In genomic region chr6:162200036-162200435, GRCh38 we compare ENCODE assay signal across 24 cellular contexts.
"Had no signal": no experiment of that assay in that cellular context is flagged by ENCODE, and none has a peak within 500 bp of the region (broad histone marks: within the 10 kb centered on the region; RNA-seq: fewer than 3 reads in every experiment).

No MANE protein-coding gene starts in this region.

- H3K36me3 Mint-ChIP-seq: activated CD8-positive, alpha-beta memory T cell treated with anti-CD3 and anti-CD28 coated beads, Interleukin-2, amount 10 ng/mL, durations not matched to agents 7 days and 5 days; natural killer cell; stimulated activated effector memory CD8-positive, alpha-beta T cell treated with anti-CD3 and anti-CD28 coated beads, Interleukin-12 subunit alpha, Interleukin-12 subunit beta, amount 100 ng/mL, for 72 hours; type B pancreatic cell had no signal

- H3K4me1 Mint-ChIP-seq: activated CD4-positive, alpha-beta T cell treated with anti-CD3 and anti-CD28 coated beads for 36 hours; activated CD8-positive, alpha-beta memory T cell treated with anti-CD3 and anti-CD28 coated beads, Interleukin-2, amount 10 ng/mL, durations not matched to agents 7 days and 5 days; activated naive CD4-positive, alpha-beta T cell treated with anti-CD3 and anti-CD28 coated beads, Interleukin-2, amount 50 U/mL, for 24 hours; activated naive CD8-positive, alpha-beta T cell treated with anti-CD3 and anti-CD28 coated beads, Interleukin-2, amount 50 U/mL, for 24 hours; natural killer cell; stimulated activated effector memory CD8-positive, alpha-beta T cell treated with anti-CD3 and anti-CD28 coated beads, Interleukin-12 subunit alpha, Interleukin-12 subunit beta, amount 100 ng/mL, for 72 hours had no signal

- H3K9me3 Mint-ChIP-seq: activated naive CD4-positive, alpha-beta T cell treated with anti-CD3 and anti-CD28 coated beads, Interleukin-2, amount 50 U/mL, for 24 hours; activated naive CD8-positive, alpha-beta T cell treated with anti-CD3 and anti-CD28 coated beads, Interleukin-2, amount 50 U/mL, for 24 hours; activated T-helper 2 cell treated with anti-CD3 and anti-CD28 coated beads, Interferon-gamma antibody, Interleukin-2, Interleukin-4, amounts not matched to agents 10 μg/mL and 5 μg/mL and 100 μg/mL, durations not matched to agents 14 hours and 24 hours and 36 hours; stimulated activated effector memory CD8-positive, alpha-beta T cell treated with anti-CD3 and anti-CD28 coated beads, Interleukin-12 subunit alpha, Interleukin-12 subunit beta, amount 100 ng/mL, for 72 hours; stimulated activated naive CD8-positive, alpha-beta T cell treated with anti-CD3 and anti-CD28 coated beads, Interleukin-15, Interleukin-2, amounts not matched to agents 100 ng/mL and 50 ng/mL, for 24 hours; type B pancreatic cell had no signal

- H3K27me3 Mint-ChIP-seq: activated CD4-positive, alpha-beta T cell treated with anti-CD3 and anti-CD28 coated beads for 36 hours; activated CD8-positive, alpha-beta memory T cell treated with anti-CD3 and anti-CD28 coated beads, Interleukin-2, amount 10 ng/mL, durations not matched to agents 7 days and 5 days; activated naive CD4-positive, alpha-beta T cell treated with anti-CD3 and anti-CD28 coated beads, Interleukin-2, amount 50 U/mL, for 24 hours; activated naive CD8-positive, alpha-beta T cell treated with anti-CD3 and anti-CD28 coated beads, Interleukin-2, amount 50 U/mL, for 24 hours; stimulated activated naive CD8-positive, alpha-beta T cell treated with anti-CD3 and anti-CD28 coated beads, Interleukin-15, Interleukin-2, amounts not matched to agents 100 ng/mL and 50 ng/mL, for 24 hours; type B pancreatic cell had no signal

- H3K4me3 Mint-ChIP-seq: activated CD4-positive, alpha-beta T cell treated with anti-CD3 and anti-CD28 coated beads for 36 hours; activated CD8-positive, alpha-beta memory T cell treated with anti-CD3 and anti-CD28 coated beads, Interleukin-2, amount 10 ng/mL, durations not matched to agents 7 days and 5 days; activated CD8-positive, alpha-beta T cell treated with anti-CD3 and anti-CD28 coated beads, Interleukin-2, amount 10 ng/mL, durations not matched to agents 7 days and 5 days; activated naive CD4-positive, alpha-beta T cell treated with anti-CD3 and anti-CD28 coated beads, Interleukin-2, amount 50 U/mL, for 24 hours; activated naive CD8-positive, alpha-beta T cell treated with anti-CD3 and anti-CD28 coated beads, Interleukin-2, amount 50 U/mL, for 24 hours; natural killer cell; stimulated activated effector memory CD8-positive, alpha-beta T cell treated with anti-CD3 and anti-CD28 coated beads, Interleukin-12 subunit alpha, Interleukin-12 subunit beta, amount 100 ng/mL, for 72 hours; stimulated activated naive CD8-positive, alpha-beta T cell treated with anti-CD3 and anti-CD28 coated beads, Interleukin-15, Interleukin-2, amounts not matched to agents 100 ng/mL and 50 ng/mL, for 24 hours; type B pancreatic cell had no signal

- DNase-seq: activated CD4-positive, alpha-beta T cell treated with anti-CD3 and anti-CD28 coated beads for 36 hours; activated CD4-positive, CD25-positive, alpha-beta regulatory T cell; activated CD8-positive, alpha-beta memory T cell treated with anti-CD3 and anti-CD28 coated beads, Interleukin-2, amount 10 ng/mL, durations not matched to agents 7 days and 5 days; activated CD8-positive, alpha-beta T cell treated with anti-CD3 and anti-CD28 coated beads, Interleukin-2, amount 10 ng/mL, durations not matched to agents 7 days and 5 days; activated naive CD8-positive, alpha-beta T cell treated with anti-CD3 and anti-CD28 coated beads, Interleukin-2, amount 50 U/mL, for 24 hours; activated T-cell treated with anti-CD3 and anti-CD28 coated beads, Interleukin-2, amount 50 U/mL, for 48 hours; amygdala; cortex of kidney; esophagus squamous epithelium; foreskin melanocyte; glutamatergic neuron; left ventricle myocardium inferior; mesendoderm; natural killer cell; retina; sigmoid colon; small intestine; stimulated activated CD4-positive, alpha-beta T cell treated with anti-CD3 and anti-CD28 coated beads, Interleukin-4, amount 100 ng/mL, for 24 hours; uterus had no signal

- H3K27ac Mint-ChIP-seq: activated CD4-positive, alpha-beta T cell treated with anti-CD3 and anti-CD28 coated beads for 36 hours; activated CD8-positive, alpha-beta memory T cell treated with anti-CD3 and anti-CD28 coated beads, Interleukin-2, amount 10 ng/mL, durations not matched to agents 7 days and 5 days; activated CD8-positive, alpha-beta T cell treated with anti-CD3 and anti-CD28 coated beads, Interleukin-2, amount 10 ng/mL, durations not matched to agents 7 days and 5 days; activated naive CD4-positive, alpha-beta T cell treated with anti-CD3 and anti-CD28 coated beads, Interleukin-2, amount 50 U/mL, for 24 hours; activated naive CD8-positive, alpha-beta T cell treated with anti-CD3 and anti-CD28 coated beads, Interleukin-2, amount 50 U/mL, for 24 hours; activated T-helper 2 cell treated with anti-CD3 and anti-CD28 coated beads, Interferon-gamma antibody, Interleukin-2, Interleukin-4, amounts not matched to agents 10 μg/mL and 5 μg/mL and 100 μg/mL, durations not matched to agents 14 hours and 24 hours and 36 hours; natural killer cell; stimulated activated effector memory CD8-positive, alpha-beta T cell treated with anti-CD3 and anti-CD28 coated beads, Interleukin-12 subunit alpha, Interleukin-12 subunit beta, amount 100 ng/mL, for 72 hours; stimulated activated naive CD8-positive, alpha-beta T cell treated with anti-CD3 and anti-CD28 coated beads, Interleukin-15, Interleukin-2, amounts not matched to agents 100 ng/mL and 50 ng/mL, for 24 hours; type B pancreatic cell had no signal
